In genomic region chr11:69697861-69698260, GRCh38 we compare ENCODE assay signal across 12 cellular contexts. TPM values are rescaled to one million over a fixed set of nuclear protein-coding genes. Genes with fewer than 3 reads are reported as not detected.
DNase-seq lines count a peak whose midpoint lies in the region; ATAC-seq and TF ChIP-seq lines count a peak whose summit lies in the region.
"Had no signal": no experiment of that assay in that cellular context is flagged by ENCODE, and none has a peak within 500 bp of the region (broad histone marks: within the 10 kb centered on the region; RNA-seq: fewer than 3 reads in every experiment).

No MANE protein-coding gene starts in this region.

- H3K9ac ChIP-seq in HCT116 (ENCODE audit: low read length), result no peak overlapping the region

- peaks cover 54 to 58% of the 10 kb centered on the region in 2 experiments for H3K4me1 ChIP-seq in HCT116 (ENCODE audit: control insufficient read depth in 1 of 2, insufficient read depth in 2 of 2, low read length in 2 of 2)
- H3K4me1 ChIP-seq in osteoblast (ENCODE audit: insufficient read depth, low read length), result no peaks in the 10 kb centered on the region
- H3K4me1 ChIP-seq in upper lobe of right lung, result peaks cover 10% of the 10 kb centered on the region
- H3K4me1 ChIP-seq in Peyer's patch, result peaks cover 0 to 23% (median 0%) of the 10 kb centered on the region in 4 donors

- no peak for TF ChIP-seq CTCF in HCT116 (IDR thresholded peaks at IDR 0.05 in 2 of 3, conservative IDR thresholded peaks at IDR 0.05 in 1 of 3; ENCODE audit: borderline replicate concordance in 1 of 3, insufficient read depth in 1 of 3, low read depth in 2 of 3, low read length in 2 of 3)
- no peak for TF ChIP-seq CTCF in osteoblast (IDR thresholded peaks at IDR 0.05; ENCODE audit: extremely low read depth, low read depth, low read length)
- TF ChIP-seq CTCF in upper lobe of right lung (IDR thresholded peaks at IDR 0.05), result no peak
- no peak for TF ChIP-seq CTCF in Peyer's patch (IDR thresholded peaks at IDR 0.05)

- no peak for ATAC-seq in HCT116
- ATAC-seq in upper lobe of right lung, result no peak
- ATAC-seq: K562 had no signal

- H3K9me2 ChIP-seq in HCT116 (ENCODE audit: insufficient read depth), result no peaks in the 10 kb centered on the region

- peak; percentile 4 for DNase-seq in D341Med (ENCODE audit: low spot score)
- DNase-seq in HCT116 (ENCODE audit: low read depth, low spot score), result no peak
- DNase-seq in osteoblast (ENCODE audit: insufficient read length, low spot score, missing footprints), result peak; percentile 59
- peak; percentile 31 for DNase-seq in upper lobe of right lung
- DNase-seq in midbrain (lab: John Stamatoyannopoulos, UW), result no peak
- DNase-seq in SIG-M5 treated with dmso at 0.1 percent for 504 hours (lab: John Stamatoyannopoulos, UW; ENCODE audit: unreplicated experiment), result no peak
- DNase-seq in Peyer's patch, result no peak
- DNase-seq: Calu3; CD4-positive, CD25-positive, alpha-beta regulatory T cell; EL had no signal

- no peak overlapping the region for H3K4me2 ChIP-seq in HCT116 (ENCODE audit: low read length)
- no peak overlapping the region for H3K4me2 ChIP-seq in osteoblast (ENCODE audit: insufficient read depth, low read length)

- no peaks in the 10 kb centered on the region for H3K27me3 ChIP-seq in HCT116 (ENCODE audit: insufficient read depth, low read length)
- peaks cover 79% of the 10 kb centered on the region for H3K27me3 ChIP-seq in osteoblast (ENCODE audit: insufficient read depth, low read length)
- peaks cover 68% of the 10 kb centered on the region for H3K27me3 ChIP-seq in upper lobe of right lung
- peaks cover 0 to 8% of the 10 kb centered on the region in 2 donors for H3K27me3 ChIP-seq in Peyer's patch

- H3K9me3 ChIP-seq in HCT116 (ENCODE audit: control insufficient read depth in 1 of 2, insufficient read depth in 1 of 2, low read depth in 1 of 2, low read length in 2 of 2) (no peaks in the 10 kb centered on the region), osteoblast (ENCODE audit: low read depth, low read length) (no peaks in the 10 kb centered on the region), upper lobe of right lung (no peaks in the 10 kb centered on the region), Peyer's patch (no peaks in the 10 kb centered on the region)

- H3K79me2 ChIP-seq in HCT116 (ENCODE audit: insufficient read depth, low read length) (no peaks in the 10 kb centered on the region; the same call in 1 of the 2 replicates), osteoblast (ENCODE audit: insufficient read depth, low read length) (no peaks in the 10 kb centered on the region)

- RAD21 ChIA-PET in HCT116 (lab: Charles Lee; ENCODE audit: low non-redundant PET in 1 of 2, low total read pairs in 2 of 2, uncharacterized antibody in 2 of 2, unreplicated experiment in 2 of 2), result no interaction called here

- POLR2A ChIA-PET in HCT116 (lab: Charles Lee), result no interaction called here

- peak overlapping the region; percentile 17; the same call in 1 of the 2 replicates for H3K27ac ChIP-seq in HCT116 (ENCODE audit: low read depth, low read length)
- no peak overlapping the region for H3K27ac ChIP-seq in osteoblast (ENCODE audit: low read depth, low read length)
- no peak overlapping the region for H3K27ac ChIP-seq in upper lobe of right lung
- no peak overlapping the region for H3K27ac ChIP-seq in Peyer's patch

- TF ChIP-seq POLR2A in HCT116 (IDR thresholded peaks at IDR 0.05; ENCODE audit: borderline replicate concordance, extremely low read depth, insufficient read depth, insufficient read length), result no peak
- no peak for TF ChIP-seq POLR2A in Peyer's patch (IDR thresholded peaks at IDR 0.05)

- H3K36me3 ChIP-seq in HCT116 (ENCODE audit: control insufficient read depth in 1 of 2, insufficient read depth in 2 of 2, low read length in 2 of 2) (no peaks in the 10 kb centered on the region), osteoblast (ENCODE audit: insufficient read depth, low read length) (no peaks in the 10 kb centered on the region), upper lobe of right lung (no peaks in the 10 kb centered on the region), Peyer's patch (no peaks in the 10 kb centered on the region)

- H2AFZ ChIP-seq in HCT116 (ENCODE audit: low read depth, low read length, poor library complexity, severe bottlenecking) (no peak overlapping the region), osteoblast (ENCODE audit: low read length) (no peak overlapping the region)

- no TSS peak for BruUV-seq in HCT116 (replicated peaks; lab: Mats Ljungman, UMichigan)

- H3K4me3 ChIP-seq in HCT116 (replicated peaks in 1 of 2; ENCODE audit: low read depth in 1 of 2, low read length in 2 of 2) (no peak overlapping the region), osteoblast (ENCODE audit: insufficient read depth, low read length) (no peak overlapping the region), upper lobe of right lung (no peak overlapping the region), Peyer's patch (no peak overlapping the region)
- H3K4me3 ChIP-seq: K562 had no signal

- H4K20me1 ChIP-seq in HCT116 (ENCODE audit: insufficient read depth) (no peaks in the 10 kb centered on the region), osteoblast (ENCODE audit: insufficient read depth, low read length) (no peaks in the 10 kb centered on the region)

- no peak for TF ChIP-seq RAD21 in HCT116 (IDR thresholded peaks at IDR 0.05; ENCODE audit: low read depth)

- intact Hi-C loops in HCT116 (cut with micrococcal nuclease) (no loop called here), upper lobe of right lung (cut with DNase I) (no loop called here)

- CTCF ChIA-PET in HCT116 (lab: Charles Lee), result no interaction called here

TF ChIP-seq in HCT116, 20 proteins besides CTCF, POLR2A, EP300 and RAD21:
- TF ChIP-seq ZFX (IDR thresholded peaks at IDR 0.05) (no peak), ZNF274 (IDR thresholded peaks at IDR 0.05; ENCODE audit: low read depth, low read length) (no peak), SIN3A (IDR thresholded peaks at IDR 0.05; ENCODE audit: low read depth) (no peak; the same call in 1 of the 2 replicates), MAX (IDR thresholded peaks at IDR 0.05) (no peak), ZBTB33 (IDR thresholded peaks at IDR 0.05; ENCODE audit: extremely low read depth, insufficient replicate concordance, low read length) (no peak), SRF (IDR thresholded peaks at IDR 0.05; ENCODE audit: low read depth) (no peak), CBX3 (IDR thresholded peaks at IDR 0.05; ENCODE audit: low read depth) (no peak), SP1 (IDR thresholded peaks at IDR 0.05; ENCODE audit: low read depth) (no peak; the same call in 1 of the 2 replicates), EZH2phosphoT487 (IDR thresholded peaks at IDR 0.05; ENCODE audit: borderline replicate concordance) (no peak), POLR2AphosphoS5 (IDR thresholded peaks at IDR 0.05; ENCODE audit: low read depth, low read length) (no peak), ELF1 (IDR thresholded peaks at IDR 0.05; ENCODE audit: borderline replicate concordance, low read depth) (no peak), JUND (IDR thresholded peaks at IDR 0.05) (no peak), CEBPB (IDR thresholded peaks at IDR 0.05; ENCODE audit: low read depth) (no peak), YY1 (IDR thresholded peaks at IDR 0.05; ENCODE audit: extremely low read depth, insufficient replicate concordance, low read depth, low read length) (no peak), FOSL1 (IDR thresholded peaks at IDR 0.05; ENCODE audit: low read depth) (no peak), EGR1 (IDR thresholded peaks at IDR 0.05; ENCODE audit: low read depth) (no peak)

RNA-seq across cellular contexts. Expression of gene FGF19, which starts 6.0 kb away (rescaled TPM):
- total RNA-seq in HCT116 (2021; ENCODE audit: unreplicated experiment), result 37.5 TPM
- 40.3 and 46.1 TPM in 2 replicates for polyA plus RNA-seq in HCT116 (2012)
- total RNA-seq in osteoblast, result not detected in 2 replicates
- not detected for total RNA-seq in upper lobe of right lung
- total RNA-seq in Peyer's patch, result 1 to 10 TPM in 2 of 4 donors, not detected in 2; 3.2 to 4.9 TPM
- total RNA-seq: CD4-positive, CD25-positive, alpha-beta regulatory T cell had no signal
- polyA plus RNA-seq: BJ; CD4-positive, CD25-positive, alpha-beta regulatory T cell; K562 had no signal

RNA-seq across cellular contexts. Expression of gene LTO1, which starts 22.7 kb away (rescaled TPM):
- total RNA-seq in HCT116 (2021; ENCODE audit: unreplicated experiment) (21.3 TPM), osteoblast (21.8 and 24.6 TPM in 2 replicates), upper lobe of right lung (25.7 TPM), Peyer's patch (10 to 100 TPM; 22.1 to 50.3 (median 36.6) TPM)
- polyA plus RNA-seq in HCT116 (2012), result 14.4 and 23.1 TPM in 2 replicates

RNA-seq across cellular contexts. Expression of gene CCND1, which starts 56.9 kb away (rescaled TPM):
- total RNA-seq in HCT116 (2021; ENCODE audit: unreplicated experiment) (601 TPM), osteoblast (187 and 237 TPM in 2 replicates), upper lobe of right lung (283 TPM), Peyer's patch (10 to 100 TPM; 13.5 to 46.6 (median 40.0) TPM)
- 284 and 460 TPM in 2 replicates for polyA plus RNA-seq in HCT116 (2012)

Comparison
In these comparisons a context has a peak if more than half of its experiments do, and no peak if none do; other contexts are left out.
1. DNase-seq: peak in D341Med (single experiment), osteoblast (single experiment) and upper lobe of right lung (single experiment); none in HCT116 (single experiment), midbrain (single experiment), SIG-M5 treated with dmso at 0.1 percent for 504 hours (single experiment) and Peyer's patch (0 of 3).